In the genomic region with DNA sequence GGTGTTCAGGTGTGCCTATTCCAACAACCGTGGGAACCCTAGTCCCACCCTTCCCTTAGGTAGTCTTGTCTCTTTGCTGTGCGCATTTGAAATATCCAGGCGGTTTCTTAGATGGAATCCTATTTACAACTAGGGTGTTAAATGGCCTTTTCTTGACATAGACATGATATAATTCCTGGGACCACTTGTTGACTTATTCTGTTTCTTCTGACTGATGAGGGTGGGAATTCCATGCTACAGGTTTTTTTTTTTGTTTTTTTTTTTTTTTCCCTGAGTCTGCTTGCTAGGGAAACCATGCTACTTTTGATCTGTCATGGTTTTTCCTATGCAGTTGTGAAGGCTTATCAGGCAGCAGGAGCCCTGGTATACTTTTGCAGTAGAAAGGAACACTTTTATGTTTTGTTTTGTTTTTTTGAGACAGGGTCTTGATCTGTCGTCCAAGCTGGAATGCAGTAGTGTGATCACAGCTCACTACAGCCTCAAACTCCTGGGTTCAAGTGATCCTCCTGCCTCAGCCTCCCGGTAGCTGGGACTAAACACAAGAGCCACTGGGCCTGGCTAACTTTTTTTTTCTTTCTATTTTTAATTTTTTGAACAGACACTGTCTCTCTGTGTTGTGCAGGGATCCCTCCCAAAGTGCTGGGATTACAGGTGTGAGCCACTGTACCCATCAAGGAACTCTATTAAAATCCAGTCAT, we compare ENCODE assay signal across 8 cellular contexts. TPM values are rescaled to one million over a fixed set of nuclear protein-coding genes. Genes with fewer than 3 reads are reported as not detected.
DNase-seq lines count a peak whose midpoint lies in the region; ATAC-seq, FAIRE-seq and TF ChIP-seq lines count a peak whose summit lies in the region.

No MANE protein-coding gene starts in this region.

- H3K36me3 ChIP-seq in bronchial epithelial cell (ENCODE audit: control insufficient read depth, insufficient read depth, low read length), result no peaks in the 10 kb centered on the region

- H3K27ac Mint-ChIP-seq in naive thymus-derived CD8-positive, alpha-beta T cell, result peak overlapping the region; percentile 80 to 96 (median 91)

- H3K27me3 Mint-ChIP-seq in naive thymus-derived CD8-positive, alpha-beta T cell, result peaks cover 0 to 1% (median 0%) of the 10 kb centered on the region in 5 donors

- peaks cover 0 to 2% (median 0%) of the 10 kb centered on the region in 3 donors for H3K36me3 Mint-ChIP-seq in naive thymus-derived CD8-positive, alpha-beta T cell

- TF ChIP-seq CTCF in AG04449 (IDR thresholded peaks at IDR 0.05; ENCODE audit: insufficient read depth, low read length, missing control alignments) (no peak), HL-60 (IDR thresholded peaks at IDR 0.05; ENCODE audit: insufficient read depth, low read length) (no peak), bronchial epithelial cell (IDR thresholded peaks at IDR 0.05; ENCODE audit: insufficient read depth, low read length, severe bottlenecking) (no peak)

- peak overlapping the region; percentile 74 to 100 (median 88) for H3K4me3 Mint-ChIP-seq in naive thymus-derived CD8-positive, alpha-beta T cell

- POLR2A ChIA-PET in AG04449 (lab: Yijun Ruan, JAX), result interaction anchor here (0.6 kb wide), 1 partner anchor 210 kb away, joined by 3 read pairs; no protein-coding TSS in a partner anchor
- POLR2A ChIA-PET in naive thymus-derived CD8-positive, alpha-beta T cell (lab: Charles Lee), result interaction anchor here (0.6 to 14.9 kb wide), 11 partner anchors 9 to 224 kb away, joined by 3 to 406 read pairs (median 23); a partner anchor contains a TSS

- CTCF ChIA-PET in AG04449 (lab: Yijun Ruan, JAX), result interaction anchor here (0.8 to 27.1 kb wide), 9 partner anchors 8 to 231 kb away, joined by 3 to 1868 read pairs (median 51); a partner anchor contains a TSS

- peaks cover 49 to 86% (median 78%) of the 10 kb centered on the region in 4 donors for H3K4me1 Mint-ChIP-seq in naive thymus-derived CD8-positive, alpha-beta T cell

- no peaks in the 10 kb centered on the region for H3K27me3 ChIP-seq in HL-60 (ENCODE audit: insufficient read depth, poor library complexity, severe bottlenecking)
- no peaks in the 10 kb centered on the region for H3K27me3 ChIP-seq in bronchial epithelial cell (ENCODE audit: control insufficient read depth, insufficient read depth, low read length)

- no peaks in the 10 kb centered on the region for H3K9me3 Mint-ChIP-seq in naive thymus-derived CD8-positive, alpha-beta T cell

- ATAC-seq in naive thymus-derived CD8-positive, alpha-beta T cell, result no peak

- peak overlapping the region; percentile 90 for H3K27ac ChIP-seq in HL-60 (replicated peaks)

- DNase-seq in AG04449 (ENCODE audit: low read depth, low spot score) (no peak), HL-60 (ENCODE audit: low read depth in 1 of 2, low spot score in 1 of 2) (no peak), bronchial epithelial cell (ENCODE audit: low read depth) (no peak), NCI-H526 (lab: John Stamatoyannopoulos, UW) (no peak), LoVo (ENCODE audit: low spot score) (no peak), NCI-H2029 treated with DMSO at 0.1 percent for 48 hours (lab: John Stamatoyannopoulos, UW) (no peak), amygdala (lab: John Stamatoyannopoulos, UW) (no peak)
- no peak for DNase-seq in naive thymus-derived CD8-positive, alpha-beta T cell

- FAIRE-seq in bronchial epithelial cell (lab: Jason Lieb, UNC), result no peak

- H3K4me3 ChIP-seq in AG04449 (ENCODE audit: low read depth, low read length), result peak overlapping the region; percentile 85
- peak overlapping the region; percentile 87 for H3K4me3 ChIP-seq in HL-60 (replicated peaks; ENCODE audit: insufficient read depth, low read length)
- peak overlapping the region; percentile 80 for H3K4me3 ChIP-seq in bronchial epithelial cell (ENCODE audit: low read depth, low read length)

RNA-seq across cellular contexts. Expression of a gene that starts 1.5 kb away (rescaled TPM):
- total RNA-seq in bronchial epithelial cell, result 60.8 and 86.9 TPM in 2 replicates
- total RNA-seq in naive thymus-derived CD8-positive, alpha-beta T cell, result 100 to 1,000 TPM in 1 of 2 experiments, 10 to 100 TPM in 1; 98.7 to 101 TPM
- 10 to 100 TPM; 33.4 to 39.0 (median 38.9) TPM for polyA plus RNA-seq in naive thymus-derived CD8-positive, alpha-beta T cell

RNA-seq across cellular contexts. Expression of a gene that starts 16.2 kb away (rescaled TPM):
- 5.5 and 7.3 TPM in 2 replicates for total RNA-seq in bronchial epithelial cell
- 10 to 100 TPM; 78.4 to 79.3 TPM for total RNA-seq in naive thymus-derived CD8-positive, alpha-beta T cell
- 100 to 1,000 TPM; 125 to 175 (median 144) TPM for polyA plus RNA-seq in naive thymus-derived CD8-positive, alpha-beta T cell

RNA-seq across cellular contexts. Expression of a gene that starts 48.6 kb away (rescaled TPM):
- 26.3 and 31.9 TPM in 2 replicates for total RNA-seq in bronchial epithelial cell
- total RNA-seq in naive thymus-derived CD8-positive, alpha-beta T cell, result 10 to 100 TPM; 23.0 to 23.1 TPM
- polyA plus RNA-seq in naive thymus-derived CD8-positive, alpha-beta T cell, result 10 to 100 TPM; 13.6 to 24.2 (median 21.9) TPM

RNA-seq across cellular contexts. Expression of a gene that starts 59.7 kb away (rescaled TPM):
- total RNA-seq in bronchial epithelial cell, result 59.8 and 66.6 TPM in 2 replicates
- total RNA-seq in naive thymus-derived CD8-positive, alpha-beta T cell, result 100 to 1,000 TPM; 106 to 126 TPM
- 10 to 100 TPM; 31.8 to 50.9 (median 44.9) TPM for polyA plus RNA-seq in naive thymus-derived CD8-positive, alpha-beta T cell
